20 cellular contexts compared by ENCODE assay signal in the genomic region with DNA sequence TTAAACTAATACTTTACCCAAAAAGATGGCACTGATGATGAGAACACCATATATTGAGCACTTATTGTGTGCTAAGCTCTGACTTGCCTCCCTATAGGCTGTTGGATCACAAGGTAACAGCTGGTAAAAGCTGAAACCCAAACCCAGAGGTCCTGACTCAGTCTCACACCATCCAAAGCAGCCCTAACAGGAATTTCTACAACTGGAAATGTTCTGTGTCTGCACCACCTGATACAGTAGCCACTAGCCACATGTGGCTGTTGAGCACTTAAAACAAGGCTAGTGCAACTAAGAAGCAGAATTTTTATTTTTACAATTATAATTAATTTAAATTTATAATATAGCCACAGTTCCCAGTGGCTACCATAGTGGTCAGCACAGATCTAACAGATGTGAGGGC. TPM values are rescaled to one million over a fixed set of nuclear protein-coding genes. Genes with fewer than 3 reads are reported as not detected.
DNase-seq lines count a peak whose midpoint lies in the region; FAIRE-seq and TF ChIP-seq lines count a peak whose summit lies in the region.
"Had no signal": no experiment of that assay in that cellular context is flagged by ENCODE, and none has a peak within 500 bp of the region (broad histone marks: within the 10 kb centered on the region; RNA-seq: fewer than 3 reads in every experiment).

No MANE protein-coding gene starts in this region.

- H3K4me1 ChIP-seq in skeletal muscle tissue (ENCODE audit: control insufficient read depth in 3 of 3, insufficient read depth in 3 of 3, low read length in 3 of 3) (peaks cover 0 to 1% (median under 1%) of the 10 kb centered on the region in 3 donors), small intestine (ENCODE audit: control insufficient read depth in 2 of 2, insufficient read depth in 1 of 2, low read depth in 1 of 2, low read length in 1 of 2) (no peaks in the 10 kb centered on the region)

- no peak for TF ChIP-seq CTCF in bronchial epithelial cell (IDR thresholded peaks at IDR 0.05; ENCODE audit: insufficient read depth, low read length, severe bottlenecking)

- H3K36me3 ChIP-seq in bronchial epithelial cell (ENCODE audit: control insufficient read depth, insufficient read depth, low read length) (peaks cover 13% of the 10 kb centered on the region), skeletal muscle tissue (ENCODE audit: control insufficient read depth in 3 of 3, insufficient read depth in 3 of 3, low read length in 3 of 3) (peaks cover 20 to 28% (median 27%) of the 10 kb centered on the region in 3 donors), small intestine (ENCODE audit: control insufficient read depth in 2 of 2, insufficient read depth in 2 of 2, low read length in 2 of 2) (peaks cover 2 to 13% of the 10 kb centered on the region in 2 donors)

- DNase-seq in DMS53 (lab: John Stamatoyannopoulos, UW) (peak; percentile 25), DMS53 treated with DMSO at 0.1 percent for 48 hours (lab: John Stamatoyannopoulos, UW; ENCODE audit: unreplicated experiment) (no peak), bronchial epithelial cell (ENCODE audit: low read depth) (peak; percentile 74), kidney glomerular epithelial cell (lab: John Stamatoyannopoulos, UW) (peak; percentile 32), small intestine (no peak), DMS153 treated with DMSO at 0.1 percent for 48 hours (lab: John Stamatoyannopoulos, UW; ENCODE audit: unreplicated experiment) (no peak)
- no peak for DNase-seq in activated CD4-positive, alpha-beta T cell treated with anti-CD3 and anti-CD28 coated beads, Interleukin-2, amount 50 U/mL, for 48 hours
- DNase-seq: activated gamma-delta T cell treated with Interleukin-2 at 50 U/mL for 16 hours; cortex of kidney; EL; foreskin melanocyte; NCI-H1092; stimulated activated naive CD8-positive, alpha-beta T cell treated with anti-CD3 and anti-CD28 coated beads, Interleukin-15, amount 100 ng/mL, for 72 hours; T-helper 2 cell had no signal

- FAIRE-seq in bronchial epithelial cell (lab: Jason Lieb, UNC) (no peak), small intestine (lab: Jason Lieb, UNC) (no peak)
- FAIRE-seq: endometrium had no signal

- H3K27ac ChIP-seq in skeletal muscle tissue (ENCODE audit: low read depth, low read length) (peak overlapping the region; percentile 19), small intestine (ENCODE audit: low read depth in 1 of 2, low read length in 1 of 2) (no peak overlapping the region)
- H3K27ac ChIP-seq: 22Rv1, SJSA1 had no signal

- H3K9me3 ChIP-seq in skeletal muscle tissue (ENCODE audit: control insufficient read depth in 3 of 3, low read length in 3 of 3) (no peaks in the 10 kb centered on the region), small intestine (ENCODE audit: control insufficient read depth, low read depth) (no peaks in the 10 kb centered on the region)
- H3K9me3 ChIP-seq: SJSA1, tibial nerve had no signal

- H3K4me3 ChIP-seq in bronchial epithelial cell (ENCODE audit: low read depth, low read length) (no peak overlapping the region), skeletal muscle tissue (ENCODE audit: low read length in 3 of 3) (no peak overlapping the region), small intestine (ENCODE audit: low read depth in 1 of 2, low read length in 2 of 2) (no peak overlapping the region)
- H3K4me3 ChIP-seq: SJSA1, tibial nerve had no signal

- H3K27me3 ChIP-seq in bronchial epithelial cell (ENCODE audit: control insufficient read depth, insufficient read depth, low read length) (no peaks in the 10 kb centered on the region), skeletal muscle tissue (ENCODE audit: control insufficient read depth in 3 of 3, insufficient read depth in 3 of 3, low read length in 3 of 3) (peaks cover 0 to under 1% (median 0%) of the 10 kb centered on the region in 3 donors), small intestine (ENCODE audit: control insufficient read depth in 2 of 2, insufficient read depth in 2 of 2, low read length in 2 of 2) (no peaks in the 10 kb centered on the region)
- H3K27me3 ChIP-seq: SJSA1, tibial nerve had no signal

- no peak overlapping the region for H3K9ac ChIP-seq in skeletal muscle tissue (ENCODE audit: low read depth in 1 of 3, low read length in 3 of 3)

RNA-seq across cellular contexts. Expression of a gene that starts 15.6 kb away (rescaled TPM):
- 0.13 and 0.26 TPM in 2 replicates for total RNA-seq in bronchial epithelial cell
- total RNA-seq in skeletal muscle tissue: 0.52 TPM
- under 1 TPM in 1 of 3 donors, not detected in 2; 0.07 TPM for polyA plus RNA-seq in small intestine
- total RNA-seq: lung microvascular endothelial cell, SJSA1, tibial nerve had no signal

RNA-seq across cellular contexts. Expression of a gene that starts 17.1 kb away (rescaled TPM):
- not detected in 2 replicates for total RNA-seq in bronchial epithelial cell
- not detected for total RNA-seq in skeletal muscle tissue
- polyA plus RNA-seq in small intestine: 1 to 10 TPM in 1 of 3 donors, under 1 TPM in 1, not detected in 1; 0.04 to 1.4 TPM
- total RNA-seq: lung microvascular endothelial cell, SJSA1 had no signal

RNA-seq across cellular contexts. Expression of a gene that starts 24.5 kb away (rescaled TPM):
- 211 and 272 TPM in 2 replicates for total RNA-seq in bronchial epithelial cell
- total RNA-seq in skeletal muscle tissue: 4.2 TPM
- polyA plus RNA-seq in small intestine: 10 to 100 TPM; 14.3 to 31.5 (median 15.4) TPM

RNA-seq across cellular contexts. Expression of a gene that starts 39.2 kb away (rescaled TPM):
- 12.0 and 17.9 TPM in 2 replicates for total RNA-seq in bronchial epithelial cell
- total RNA-seq in skeletal muscle tissue: 13.6 TPM
- 10 to 100 TPM; 13.6 to 31.4 (median 22.4) TPM for polyA plus RNA-seq in small intestine

RNA-seq across cellular contexts. Expression of a gene that starts 54.4 kb away (rescaled TPM):
- total RNA-seq in bronchial epithelial cell (0.13 TPM in 1 of 2 replicates, not detected in the other), skeletal muscle tissue (not detected)
- polyA plus RNA-seq in small intestine: under 1 TPM in 1 of 3 donors, not detected in 2; 0.19 TPM
- total RNA-seq: lung microvascular endothelial cell, SJSA1, tibial nerve had no signal

Comparison
In these comparisons a context has a peak if more than half of its experiments do, and no peak if none do; other contexts are left out.
1. DNase-seq: peak in DMS53 (single experiment), bronchial epithelial cell (single experiment) and kidney glomerular epithelial cell (single experiment); none in DMS53 treated with DMSO at 0.1 percent for 48 hours (single experiment), activated CD4-positive, alpha-beta T cell treated with anti-CD3 and anti-CD28 coated beads, Interleukin-2, amount 50 U/mL, for 48 hours (0 of 2), small intestine (single experiment) and DMS153 treated with DMSO at 0.1 percent for 48 hours (single experiment).
2. RNA of a gene that starts 24.5 kb away (total RNA-seq): 211 to 272 TPM in bronchial epithelial cell; 4.2 TPM in skeletal muscle tissue (single experiment); every median in the first group is over 10 times any median in the second.